ENCODE assay signal across 9 cellular contexts in the genomic region with DNA sequence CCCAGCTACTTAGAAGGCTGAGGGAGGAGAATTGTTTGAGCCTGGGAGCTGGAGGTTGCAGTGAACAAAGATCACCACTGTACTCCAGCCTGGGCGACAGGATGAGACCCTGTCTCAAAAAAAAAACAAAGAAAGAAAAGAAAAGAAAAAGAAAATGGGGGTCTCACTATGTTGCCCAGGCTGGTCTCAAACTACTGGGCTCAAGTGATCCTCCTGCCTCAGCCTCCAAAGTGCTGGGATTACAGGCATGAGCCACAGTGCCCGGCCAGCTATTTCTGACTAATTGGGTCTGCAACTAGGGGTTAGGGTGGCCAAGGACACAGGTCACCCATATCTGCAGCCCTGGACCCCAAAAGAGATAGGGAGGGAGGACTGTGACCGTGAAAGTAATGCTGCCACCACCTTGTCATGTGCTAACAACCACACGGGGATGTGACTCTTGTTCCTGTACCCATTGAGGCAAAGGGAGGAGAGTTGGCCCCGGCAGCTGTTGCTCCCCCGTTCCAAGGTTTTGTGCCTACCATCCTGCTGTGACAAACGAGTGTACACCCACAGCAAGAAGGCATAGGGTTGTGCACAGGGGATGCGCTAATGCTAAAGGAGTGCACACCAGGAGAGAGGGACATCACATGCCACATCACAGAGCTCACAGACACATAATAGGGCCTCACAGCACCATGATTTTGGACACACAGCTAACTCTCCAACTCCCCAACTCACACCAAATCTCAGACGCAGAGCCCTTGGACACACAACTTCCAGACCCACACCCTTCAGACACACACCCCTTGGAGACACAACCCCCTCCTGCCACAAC. TPM values are rescaled to one million over a fixed set of nuclear protein-coding genes. Genes with fewer than 3 reads are reported as not detected.
DNase-seq lines count a peak whose midpoint lies in the region; ATAC-seq lines count a peak whose summit lies in the region.
"Had no signal": no experiment of that assay in that cellular context is flagged by ENCODE, and none has a peak within 500 bp of the region (broad histone marks: within the 10 kb centered on the region; RNA-seq: fewer than 3 reads in every experiment).

No MANE protein-coding gene starts in this region.

- no peak overlapping the region for H3K4ac ChIP-seq in mesenchymal stem cell (ENCODE audit: low read depth in 1 of 2, low read length in 2 of 2)

- no peak overlapping the region for H4K91ac ChIP-seq in mesenchymal stem cell (ENCODE audit: low read length)

- no peak overlapping the region for H2AFZ ChIP-seq in mesenchymal stem cell (ENCODE audit: low read depth, low read length)

- WGBS in mesenchymal stem cell: 76% methylated on average over 9 of the region's 9 CpGs

- H3K4me1 Mint-ChIP-seq in activated T-helper 17 cell treated with anti-CD3 and anti-CD28 coated beads, Interleukin-2, amount 50 U/mL, for 72 hours: peaks cover 12% of the 10 kb centered on the region

- no peak overlapping the region for H2AK5ac ChIP-seq in mesenchymal stem cell (ENCODE audit: low read length, severe bottlenecking)

- H3K36me3 Mint-ChIP-seq in activated T-helper 17 cell treated with anti-CD3 and anti-CD28 coated beads, Interleukin-2, amount 50 U/mL, for 72 hours (ENCODE audit: low read depth): no peaks in the 10 kb centered on the region

- H2BK120ac ChIP-seq in mesenchymal stem cell (ENCODE audit: low read depth, low read length): no peak overlapping the region

- H4K8ac ChIP-seq in mesenchymal stem cell (ENCODE audit: low read length): no peak overlapping the region

- H3K36me3 ChIP-seq in BLaER1 treated with 17β-estradiol and CSF1 and Interleukin-3, amounts not matched to agents 10 nM and 100 nM: peaks cover 0 to 6% (median 0%) of the 10 kb centered on the region in 11 experiments; a peak in 3 of 22 replicates
- no peaks in the 10 kb centered on the region for H3K36me3 ChIP-seq in H7 (replicated peaks; ENCODE audit: control insufficient read depth, insufficient read depth, low read length)
- H3K36me3 ChIP-seq in mesenchymal stem cell (ENCODE audit: control insufficient read depth in 1 of 2, insufficient read depth in 2 of 2, low read depth in 1 of 2, low read length in 2 of 2): no peaks in the 10 kb centered on the region

- no peaks in the 10 kb centered on the region for H3K9me3 Mint-ChIP-seq in activated T-helper 17 cell treated with anti-CD3 and anti-CD28 coated beads, Interleukin-2, amount 50 U/mL, for 72 hours

- peak overlapping the region; percentile 46 for H3K4me3 Mint-ChIP-seq in activated T-helper 17 cell treated with anti-CD3 and anti-CD28 coated beads, Interleukin-2, amount 50 U/mL, for 72 hours

- H3K23ac ChIP-seq in mesenchymal stem cell (ENCODE audit: low read length in 2 of 2): no peak overlapping the region

- H3K27ac Mint-ChIP-seq in activated T-helper 17 cell treated with anti-CD3 and anti-CD28 coated beads, Interleukin-2, amount 50 U/mL, for 72 hours: no peak overlapping the region

- no peak for DNase-seq in H7
- DNase-seq in mesenchymal stem cell: no peak
- DNase-seq in kidney glomerular epithelial cell (lab: John Stamatoyannopoulos, UW): no peak
- DNase-seq in DMS 273 (lab: John Stamatoyannopoulos, UW; ENCODE audit: unreplicated experiment): no peak
- DNase-seq in HUDEP-2 (lab: John Stamatoyannopoulos, UW; ENCODE audit: unreplicated experiment in 76 of 76): no peak
- no peak for DNase-seq in inferior parietal cortex (ENCODE audit: extremely low spot score)
- DNase-seq: cortex of kidney had no signal

- ATAC-seq in activated T-helper 17 cell treated with anti-CD3 and anti-CD28 coated beads, Interleukin-2, amount 50 U/mL, for 72 hours (replicated peaks): no peak

- H3K4me1 ChIP-seq in BLaER1 treated with 17β-estradiol and CSF1 and Interleukin-3, amounts not matched to agents 10 nM and 100 nM: peaks cover 23 to 33% (median 30%) of the 10 kb centered on the region in 10 experiments
- peaks cover 16% of the 10 kb centered on the region for H3K4me1 ChIP-seq in mesenchymal stem cell (ENCODE audit: control insufficient read depth, insufficient read depth, low read depth, low read length)

- no peak overlapping the region for H2BK15ac ChIP-seq in mesenchymal stem cell (ENCODE audit: low read depth, poor library complexity, severe bottlenecking)

- H3K4me2 ChIP-seq in BLaER1 treated with 17β-estradiol and CSF1 and Interleukin-3, amounts not matched to agents 10 nM and 100 nM: peak overlapping the region; percentile 81 to 93 (median 90)
- peak overlapping the region; percentile 54 for H3K4me2 ChIP-seq in mesenchymal stem cell (ENCODE audit: low read length, poor library complexity, severe bottlenecking)

- no peak overlapping the region for H2BK5ac ChIP-seq in mesenchymal stem cell (ENCODE audit: low read depth, low read length, poor library complexity, severe bottlenecking)

- peak overlapping the region in 1 of 11 experiments; percentile 59; a peak in 2 of 22 replicates for H3K9ac ChIP-seq in BLaER1 treated with 17β-estradiol and CSF1 and Interleukin-3, amounts not matched to agents 10 nM and 100 nM
- H3K9ac ChIP-seq in mesenchymal stem cell (ENCODE audit: low read length): no peak overlapping the region

- peak overlapping the region in 5 of 10 experiments; percentile 35 to 61 (median 47); a peak in 5 of 20 replicates for H3K4me3 ChIP-seq in BLaER1 treated with 17β-estradiol and CSF1 and Interleukin-3, amounts not matched to agents 10 nM and 100 nM
- H3K4me3 ChIP-seq in H7 (ENCODE audit: insufficient read depth, low read depth, low read length) (peak overlapping the region; percentile 35; the same call in 1 of the 2 replicates), mesenchymal stem cell (ENCODE audit: insufficient read depth in 1 of 2, low read depth in 1 of 2, low read length in 2 of 2) (peak overlapping the region in 1 of 2 experiments; percentile 62)

- peaks cover 0 to 10% (median 0%) of the 10 kb centered on the region in 11 experiments; a peak in 3 of 22 replicates for H3K27me3 ChIP-seq in BLaER1 treated with 17β-estradiol and CSF1 and Interleukin-3, amounts not matched to agents 10 nM and 100 nM
- H3K27me3 ChIP-seq in H7 (ENCODE audit: control insufficient read depth, insufficient read depth, low read length): peaks cover 18% of the 10 kb centered on the region
- peaks cover 11 to 15% of the 10 kb centered on the region in 2 experiments for H3K27me3 ChIP-seq in mesenchymal stem cell (ENCODE audit: control insufficient read depth in 1 of 2, insufficient read depth in 1 of 2, low read length in 2 of 2)

- no peaks in the 10 kb centered on the region for H3K27me3 Mint-ChIP-seq in activated T-helper 17 cell treated with anti-CD3 and anti-CD28 coated beads, Interleukin-2, amount 50 U/mL, for 72 hours

- H3K9me3 ChIP-seq in BLaER1 treated with 17β-estradiol and CSF1 and Interleukin-3, amounts not matched to agents 10 nM and 100 nM (replicated peaks in 1 of 11): no peaks in the 10 kb centered on the region
- no peaks in the 10 kb centered on the region for H3K9me3 ChIP-seq in mesenchymal stem cell (ENCODE audit: control insufficient read depth, low read length)

- no peak overlapping the region for H3K27ac ChIP-seq in BLaER1 treated with 17β-estradiol and CSF1 and Interleukin-3, amounts not matched to agents 10 nM and 100 nM
- H3K27ac ChIP-seq in mesenchymal stem cell (ENCODE audit: low read length, poor library complexity, severe bottlenecking): no peak overlapping the region

- H3K18ac ChIP-seq in mesenchymal stem cell (ENCODE audit: low read depth in 1 of 2, low read length in 2 of 2): no peak overlapping the region

- H4K20me1 ChIP-seq in BLaER1 treated with 17β-estradiol and CSF1 and Interleukin-3, amounts not matched to agents 10 nM and 100 nM: peaks cover 12 to 76% (median 36%) of the 10 kb centered on the region in 11 experiments; a peak in 19 of 22 replicates

- no peak overlapping the region for H2BK12ac ChIP-seq in mesenchymal stem cell (ENCODE audit: low read length in 2 of 2)

- no peaks in the 10 kb centered on the region for H3K79me1 ChIP-seq in mesenchymal stem cell (replicated peaks; ENCODE audit: low read length, poor library complexity, severe bottlenecking)

- H3K14ac ChIP-seq in mesenchymal stem cell (ENCODE audit: low read length in 2 of 2): no peak overlapping the region

RNA-seq across cellular contexts. Expression of gene MEF2B, which starts 0.6 kb away (rescaled TPM):
- total RNA-seq in H7 (2014; rRNA removed; shearing (Covaris generic)): 0.80 TPM in 1 of 2 replicates, not detected in the other
- total RNA-seq in activated T-helper 17 cell treated with anti-CD3 and anti-CD28 coated beads, Interleukin-2, amount 50 U/mL, for 72 hours: 1 to 10 TPM in 1 of 2 donors, under 1 TPM in 1; 0.17 to 2.0 TPM
- polyA plus RNA-seq in mesenchymal stem cell (2013, experiment 1 of 2): 0.35 TPM
- 0.37 TPM for polyA plus RNA-seq in mesenchymal stem cell (2013, experiment 2 of 2)

RNA-seq across cellular contexts. Expression of gene BORCS8, which starts 22.5 kb away (rescaled TPM):
- total RNA-seq in H7 (2014; rRNA removed; shearing (Covaris generic)): 12.5 and 18.9 TPM in 2 replicates
- 10 to 100 TPM; 14.9 to 28.2 TPM for total RNA-seq in activated T-helper 17 cell treated with anti-CD3 and anti-CD28 coated beads, Interleukin-2, amount 50 U/mL, for 72 hours
- 24.0 TPM for polyA plus RNA-seq in mesenchymal stem cell (2013, experiment 1 of 2)
- 21.1 TPM for polyA plus RNA-seq in mesenchymal stem cell (2013, experiment 2 of 2)

RNA-seq across cellular contexts. Expression of gene RFXANK, which starts 22.6 kb away (rescaled TPM):
- total RNA-seq in H7 (2014; rRNA removed; shearing (Covaris generic)): 43.5 and 51.0 TPM in 2 replicates
- 10 to 100 TPM; 88.9 to 95.8 TPM for total RNA-seq in activated T-helper 17 cell treated with anti-CD3 and anti-CD28 coated beads, Interleukin-2, amount 50 U/mL, for 72 hours
- polyA plus RNA-seq in mesenchymal stem cell (2013, experiment 1 of 2): 145 TPM
- 144 TPM for polyA plus RNA-seq in mesenchymal stem cell (2013, experiment 2 of 2)

RNA-seq across cellular contexts. Expression of gene TMEM161A, which starts 31.2 kb away (rescaled TPM):
- 26.6 and 36.3 TPM in 2 replicates for total RNA-seq in H7 (2014; rRNA removed; shearing (Covaris generic))
- total RNA-seq in activated T-helper 17 cell treated with anti-CD3 and anti-CD28 coated beads, Interleukin-2, amount 50 U/mL, for 72 hours: 10 to 100 TPM; 21.0 to 22.4 TPM
- polyA plus RNA-seq in mesenchymal stem cell (2013, experiment 1 of 2): 21.4 TPM
- 21.0 TPM for polyA plus RNA-seq in mesenchymal stem cell (2013, experiment 2 of 2)

RNA-seq across cellular contexts. Expression of gene NR2C2AP, which starts 33.8 kb away (rescaled TPM):
- 25.8 and 31.4 TPM in 2 replicates for total RNA-seq in H7 (2014; rRNA removed; shearing (Covaris generic))
- total RNA-seq in activated T-helper 17 cell treated with anti-CD3 and anti-CD28 coated beads, Interleukin-2, amount 50 U/mL, for 72 hours: 10 to 100 TPM; 39.5 to 50.9 TPM
- polyA plus RNA-seq in mesenchymal stem cell (2013, experiment 1 of 2): 3.7 TPM
- polyA plus RNA-seq in mesenchymal stem cell (2013, experiment 2 of 2): 3.1 TPM
